In the genomic region with DNA sequence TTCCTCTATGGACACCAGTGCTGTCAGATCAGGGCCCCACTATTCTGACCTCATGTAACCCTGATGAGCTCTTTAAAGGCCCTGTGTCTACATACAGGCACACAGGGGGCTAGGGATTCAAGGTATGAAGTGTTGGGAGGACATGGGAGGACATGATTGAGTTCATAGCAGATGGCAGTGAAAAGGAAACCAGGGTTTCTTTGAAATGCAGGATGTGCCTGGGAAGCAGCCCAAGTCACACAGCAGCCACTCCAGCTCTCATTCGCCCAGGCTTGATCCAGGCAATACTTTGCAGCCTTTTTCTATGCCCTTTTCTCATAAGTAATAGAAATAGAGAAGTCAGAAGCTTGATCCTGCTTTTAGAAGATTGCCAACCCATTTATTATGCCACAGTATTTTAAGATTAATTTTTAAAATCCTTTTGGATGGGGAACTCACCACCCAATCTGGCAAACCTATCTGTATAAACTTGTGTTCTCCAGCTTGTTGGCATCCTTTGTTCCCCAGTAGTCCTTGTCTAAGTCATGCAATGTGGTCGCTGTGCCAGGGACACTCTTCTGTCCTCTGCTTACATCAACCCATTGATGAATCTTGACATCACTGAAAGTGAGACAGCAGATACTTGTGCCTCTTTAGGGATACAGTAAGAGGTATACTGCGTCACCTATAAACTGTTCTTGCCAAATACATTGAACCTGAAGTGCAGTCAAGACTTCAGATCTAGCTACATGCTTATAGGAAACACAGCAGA, we compare ENCODE assay signal across 20 cellular contexts.
"Had no signal": no experiment of that assay in that cellular context is flagged by ENCODE, and none has a peak within 500 bp of the region (broad histone marks: within the 10 kb centered on the region; RNA-seq: fewer than 3 reads in every experiment).

No MANE protein-coding gene starts in this region.

- H3K4me1 Mint-ChIP-seq: activated CD4-positive, alpha-beta memory T cell treated with anti-CD3 and anti-CD28 coated beads, Interleukin-2, amount 10 ng/mL, durations not matched to agents 7 days and 5 days; activated CD8-positive, alpha-beta memory T cell treated with anti-CD3 and anti-CD28 coated beads, Interleukin-2, amount 10 ng/mL, durations not matched to agents 7 days and 5 days; nephron had no signal

- ATAC-seq: activated CD8-positive, alpha-beta memory T cell treated with anti-CD3 and anti-CD28 coated beads, Interleukin-2, amount 10 ng/mL, durations not matched to agents 7 days and 5 days; esophagus mucosa; left colon; lower lobe of right lung had no signal

- H3K27me3 ChIP-seq: cardiac muscle cell, hepatocyte, right atrium auricular region, suprapubic skin, transverse colon had no signal

- H3K4me3 ChIP-seq: cardiac muscle cell, hepatocyte, lower lobe of right lung, right atrium auricular region, suprapubic skin, transverse colon had no signal

- H3K4me1 ChIP-seq: lower lobe of right lung, suprapubic skin had no signal

- H3K4me3 Mint-ChIP-seq: activated CD4-positive, alpha-beta memory T cell treated with anti-CD3 and anti-CD28 coated beads, Interleukin-2, amount 10 ng/mL, durations not matched to agents 7 days and 5 days; activated CD8-positive, alpha-beta memory T cell treated with anti-CD3 and anti-CD28 coated beads, Interleukin-2, amount 10 ng/mL, durations not matched to agents 7 days and 5 days; activated naive CD8-positive, alpha-beta T cell; mesothelial cell of epicardium; nephron; stimulated activated naive CD8-positive, alpha-beta T cell treated with anti-CD3 and anti-CD28 coated beads, Interleukin-15, Interleukin-2, amounts not matched to agents 100 ng/mL and 50 ng/mL, for 24 hours; T-helper 2 cell treated with Interferon-gamma antibody and Interleukin-4, amounts not matched to agents 5 μg/mL and 100 μg/mL, for 36 hours had no signal

- H3K9me3 Mint-ChIP-seq: activated CD4-positive, alpha-beta memory T cell treated with anti-CD3 and anti-CD28 coated beads, Interleukin-2, amount 10 ng/mL, durations not matched to agents 7 days and 5 days; mesothelial cell of epicardium; nephron; stimulated activated naive CD8-positive, alpha-beta T cell treated with anti-CD3 and anti-CD28 coated beads, Interleukin-15, Interleukin-2, amounts not matched to agents 100 ng/mL and 50 ng/mL, for 24 hours; T-helper 2 cell treated with Interferon-gamma antibody and Interleukin-4, amounts not matched to agents 5 μg/mL and 100 μg/mL, for 36 hours had no signal

- H3K27ac ChIP-seq: cardiac muscle cell, hepatocyte, lower lobe of right lung, right atrium auricular region, suprapubic skin, transverse colon had no signal

- H3K9me3 ChIP-seq: lower lobe of right lung, right atrium auricular region, suprapubic skin, transverse colon had no signal

- FAIRE-seq: colon, islet of Langerhans, TTC549 had no signal

- H3K27ac Mint-ChIP-seq: activated CD4-positive, alpha-beta memory T cell treated with anti-CD3 and anti-CD28 coated beads, Interleukin-2, amount 10 ng/mL, durations not matched to agents 7 days and 5 days; activated CD8-positive, alpha-beta memory T cell treated with anti-CD3 and anti-CD28 coated beads, Interleukin-2, amount 10 ng/mL, durations not matched to agents 7 days and 5 days; activated naive CD8-positive, alpha-beta T cell; mesothelial cell of epicardium; nephron; stimulated activated naive CD8-positive, alpha-beta T cell treated with anti-CD3 and anti-CD28 coated beads, Interleukin-15, Interleukin-2, amounts not matched to agents 100 ng/mL and 50 ng/mL, for 24 hours; T-helper 2 cell treated with Interferon-gamma antibody and Interleukin-4, amounts not matched to agents 5 μg/mL and 100 μg/mL, for 36 hours had no signal

- DNase-seq: activated CD4-positive, alpha-beta memory T cell treated with anti-CD3 and anti-CD28 coated beads, Interleukin-2, amount 10 ng/mL, durations not matched to agents 7 days and 5 days; activated CD4-positive, alpha-beta T cell treated with anti-CD3 and anti-CD28 coated beads for 4 hours; activated CD8-positive, alpha-beta memory T cell treated with anti-CD3 and anti-CD28 coated beads, Interleukin-2, amount 10 ng/mL, durations not matched to agents 7 days and 5 days; left colon; lower lobe of right lung; stimulated activated CD4-positive, alpha-beta T cell treated with anti-CD3 and anti-CD28 coated beads, Interleukin-2, amount 100 ng/mL, for 24 hours; transverse colon had no signal

- H3K27me3 Mint-ChIP-seq: activated CD4-positive, alpha-beta memory T cell treated with anti-CD3 and anti-CD28 coated beads, Interleukin-2, amount 10 ng/mL, durations not matched to agents 7 days and 5 days; activated CD8-positive, alpha-beta memory T cell treated with anti-CD3 and anti-CD28 coated beads, Interleukin-2, amount 10 ng/mL, durations not matched to agents 7 days and 5 days; activated naive CD8-positive, alpha-beta T cell; stimulated activated naive CD8-positive, alpha-beta T cell treated with anti-CD3 and anti-CD28 coated beads, Interleukin-15, Interleukin-2, amounts not matched to agents 100 ng/mL and 50 ng/mL, for 24 hours had no signal

- H3K36me3 ChIP-seq: cardiac muscle cell, lower lobe of right lung, right atrium auricular region, suprapubic skin, transverse colon had no signal
